Comparison of ENCODE assay signal across 8 cellular contexts in genomic region chr9:109520475-109521132, GRCh38. TPM values are rescaled to one million over a fixed set of nuclear protein-coding genes. Genes with fewer than 3 reads are reported as not detected.
DNase-seq lines count a peak whose midpoint lies in the region; ATAC-seq, FAIRE-seq and TF ChIP-seq lines count a peak whose summit lies in the region.

No MANE protein-coding gene starts in this region.

- FAIRE-seq in H54 (lab: Jason Lieb, UNC): peak; percentile 83
- peak; percentile 32 for FAIRE-seq in RCC 7860 (lab: Jason Lieb, UNC)

- H3K79me2 ChIP-seq in Loucy (ENCODE audit: insufficient read depth, low read length): no peaks in the 10 kb centered on the region

- H3K4me3 ChIP-seq in Loucy (ENCODE audit: low read length, poor library complexity, severe bottlenecking) (no peak overlapping the region), cardiac fibroblast (replicated peaks in 1 of 2; ENCODE audit: low read depth in 2 of 2, low read length in 2 of 2) (no peak overlapping the region)

- ATAC-seq in Right ventricle myocardium inferior: peak; percentile 76
- peak; percentile 95 for ATAC-seq in left colon

- H3K27me3 ChIP-seq in Loucy (ENCODE audit: insufficient read depth, low read length, poor library complexity, severe bottlenecking): no peaks in the 10 kb centered on the region

- no peaks in the 10 kb centered on the region for H3K36me3 ChIP-seq in Loucy (ENCODE audit: insufficient read depth, low read length)

- H3K4me1 ChIP-seq in Loucy (ENCODE audit: insufficient read depth, low read length, poor library complexity, severe bottlenecking): no peaks in the 10 kb centered on the region

- H3F3A ChIP-seq in Loucy (ENCODE audit: low read depth): no peaks in the 10 kb centered on the region

- H3K9me2 ChIP-seq in Loucy (replicated peaks; ENCODE audit: low read depth, low read length): no peaks in the 10 kb centered on the region

- TF ChIP-seq CTCF in Loucy (conservative IDR thresholded peaks at IDR 0.05; ENCODE audit: low read length) (peak; percentile 94), cardiac fibroblast (IDR thresholded peaks at IDR 0.05; ENCODE audit: low read depth, low read length) (peak; percentile 92)

- intact Hi-C loops in Right ventricle myocardium inferior (cut with DNase I): no loop called here
- intact Hi-C loops in cardiac septum (cut with DNase I): loop anchor here (2.0 kb wide), 1 partner anchor 80 kb away; no protein-coding TSS in a partner anchor
- intact Hi-C loops in left colon (cut with DNase I, micrococcal nuclease): no loop called here

- DNase-seq in Right ventricle myocardium inferior (ENCODE audit: missing footprints) (no peak), cardiac septum (ENCODE audit: low spot score) (no peak), H54 (ENCODE audit: insufficient read length, low spot score) (peak; percentile 77), RCC 7860 (ENCODE audit: low spot score) (peak; percentile 66), cardiac fibroblast (ENCODE audit: low read depth in 2 of 2) (peak; percentile 81 to 84), left colon (peak; percentile 40 to 66)
- DNase-seq in stimulated activated CD8-positive, alpha-beta memory T cell treated with anti-CD3 and anti-CD28 coated beads, Interleukin-15, amount 100 ng/mL, for 48 hours (ENCODE audit: low read depth in 2 of 2): peak; percentile 4 to 13

- H4K20me1 ChIP-seq in Loucy (ENCODE audit: insufficient read depth, low read length, poor library complexity, severe bottlenecking): no peaks in the 10 kb centered on the region

- no peaks in the 10 kb centered on the region for H3K9me3 ChIP-seq in Loucy (ENCODE audit: insufficient read depth, low read depth, low read length)

- no peak overlapping the region for H3K4me2 ChIP-seq in Loucy (ENCODE audit: low read depth, low read length, poor library complexity, severe bottlenecking)

- no peak for TF ChIP-seq POLR2A in H54 (IDR thresholded peaks at IDR 0.05; ENCODE audit: low read depth, low read length)

- H3K9ac ChIP-seq in Loucy (ENCODE audit: low read depth, low read length, poor library complexity, severe bottlenecking): no peak overlapping the region

- H2AFZ ChIP-seq in Loucy (ENCODE audit: low read length): no peak overlapping the region

RNA-seq across cellular contexts. Expression of gene PTPN3, which starts 22.5 kb away (rescaled TPM):
- total RNA-seq in Right ventricle myocardium inferior: 46.7 TPM
- total RNA-seq in cardiac septum: 17.4 TPM
- total RNA-seq in left colon: 10 to 100 TPM; 27.7 to 29.4 TPM

Comparison
In these comparisons a context has a peak if more than half of its experiments do, and no peak if none do; other contexts are left out.
1. DNase-seq: peak in H54 (single experiment), RCC 7860 (single experiment), cardiac fibroblast (2 of 2), left colon (2 of 2) and stimulated activated CD8-positive, alpha-beta memory T cell treated with anti-CD3 and anti-CD28 coated beads, Interleukin-15, amount 100 ng/mL, for 48 hours (2 of 2); none in Right ventricle myocardium inferior (single experiment) and cardiac septum (single experiment).